In genomic region chr17:78840530-78840779, GRCh38 we compare ENCODE assay signal across 8 cellular contexts. TPM values are rescaled to one million over a fixed set of nuclear protein-coding genes. Genes with fewer than 3 reads are reported as not detected.
DNase-seq lines count a peak whose midpoint lies in the region; ATAC-seq and TF ChIP-seq lines count a peak whose summit lies in the region.

No MANE protein-coding gene starts in this region.

- peak overlapping the region; percentile 99 for H3K27ac ChIP-seq in CD4-positive, CD25-positive, alpha-beta regulatory T cell (ENCODE audit: insufficient read depth, low read length, poor library complexity, severe bottlenecking)
- peak overlapping the region; percentile 97 for H3K27ac ChIP-seq in coronary artery

- ATAC-seq in CD4-positive, CD25-positive, alpha-beta regulatory T cell (ENCODE audit: low read depth in 2 of 2), result no peak
- no peak for ATAC-seq in natural killer cell treated with Interleukin-12 subunit alpha and Interleukin-12 subunit beta and Interleukin-15 and Interleukin-18, amount 100 ng/mL, for 72 hours
- ATAC-seq in sciatic nerve, result no peak
- no peak for ATAC-seq in GM19397 (IDR thresholded peaks at IDR 0.05; ENCODE audit: unreplicated experiment)

- no peaks in the 10 kb centered on the region for H3K9me3 ChIP-seq in CD4-positive, CD25-positive, alpha-beta regulatory T cell (ENCODE audit: control insufficient read depth in 2 of 2, low read length in 2 of 2)

- intact Hi-C loops in sciatic nerve (cut with DNase I), result no loop called here

- no peak for DNase-seq in CD4-positive, CD25-positive, alpha-beta regulatory T cell
- DNase-seq in Jurkat, Clone E6-1 (ENCODE audit: low read depth, low spot score), result no peak
- no peak for DNase-seq in coronary artery (ENCODE audit: low spot score)
- DNase-seq in natural killer cell treated with Interleukin-12 subunit alpha and Interleukin-12 subunit beta and Interleukin-15 and Interleukin-18, amount 100 ng/mL, for 72 hours (ENCODE audit: low spot score), result no peak
- DNase-seq in sciatic nerve (ENCODE audit: low spot score), result no peak
- DNase-seq in NCI-H187 (lab: John Stamatoyannopoulos, UW), result no peak
- no peak for DNase-seq in inferior parietal cortex (ENCODE audit: extremely low spot score)

- H3K9me3 Mint-ChIP-seq in CD4-positive, CD25-positive, alpha-beta regulatory T cell, result peaks cover 0 to 2% (median 0%) of the 10 kb centered on the region in 7 donors
- H3K9me3 Mint-ChIP-seq in natural killer cell treated with Interleukin-12 subunit alpha and Interleukin-12 subunit beta and Interleukin-15 and Interleukin-18, amount 100 ng/mL, for 72 hours, result no peaks in the 10 kb centered on the region

- H3K4me1 Mint-ChIP-seq in CD4-positive, CD25-positive, alpha-beta regulatory T cell, result peaks cover 7 to 48% (median 31%) of the 10 kb centered on the region in 4 donors
- peaks cover 31 to 35% of the 10 kb centered on the region in 2 donors for H3K4me1 Mint-ChIP-seq in natural killer cell treated with Interleukin-12 subunit alpha and Interleukin-12 subunit beta and Interleukin-15 and Interleukin-18, amount 100 ng/mL, for 72 hours (ENCODE audit: low read depth in 2 of 2)

- H3K27me3 Mint-ChIP-seq in CD4-positive, CD25-positive, alpha-beta regulatory T cell, result peaks cover 4% of the 10 kb centered on the region
- H3K27me3 Mint-ChIP-seq in natural killer cell treated with Interleukin-12 subunit alpha and Interleukin-12 subunit beta and Interleukin-15 and Interleukin-18, amount 100 ng/mL, for 72 hours, result no peaks in the 10 kb centered on the region

- no peak for TF ChIP-seq CTCF in coronary artery (IDR thresholded peaks at IDR 0.05)

- H3K36me3 ChIP-seq in CD4-positive, CD25-positive, alpha-beta regulatory T cell (ENCODE audit: control insufficient read depth, insufficient read depth, low read length), result peaks cover 25% of the 10 kb centered on the region

- peak overlapping the region in 2 of 3 donors; percentile 95 to 98 for H3K27ac Mint-ChIP-seq in CD4-positive, CD25-positive, alpha-beta regulatory T cell
- H3K27ac Mint-ChIP-seq in natural killer cell treated with Interleukin-12 subunit alpha and Interleukin-12 subunit beta and Interleukin-15 and Interleukin-18, amount 100 ng/mL, for 72 hours, result peak overlapping the region; percentile 88 to 91

- peak overlapping the region; percentile 88 to 99 (median 93) for H3K4me3 Mint-ChIP-seq in CD4-positive, CD25-positive, alpha-beta regulatory T cell
- H3K4me3 Mint-ChIP-seq in natural killer cell treated with Interleukin-12 subunit alpha and Interleukin-12 subunit beta and Interleukin-15 and Interleukin-18, amount 100 ng/mL, for 72 hours, result peak overlapping the region; percentile 95

- H3K27me3 ChIP-seq in CD4-positive, CD25-positive, alpha-beta regulatory T cell (ENCODE audit: control insufficient read depth, insufficient read depth, low read length), result no peaks in the 10 kb centered on the region

- peaks cover 31% of the 10 kb centered on the region for H3K36me3 Mint-ChIP-seq in CD4-positive, CD25-positive, alpha-beta regulatory T cell
- peaks cover 21% of the 10 kb centered on the region for H3K36me3 Mint-ChIP-seq in natural killer cell treated with Interleukin-12 subunit alpha and Interleukin-12 subunit beta and Interleukin-15 and Interleukin-18, amount 100 ng/mL, for 72 hours

- no peak overlapping the region for H3K4me3 ChIP-seq in CD4-positive, CD25-positive, alpha-beta regulatory T cell (ENCODE audit: low read depth, low read length)
- H3K4me3 ChIP-seq in Jurkat, Clone E6-1 (ENCODE audit: low read length), result peak overlapping the region; percentile 92
- peak overlapping the region; percentile 99 for H3K4me3 ChIP-seq in coronary artery

- H3K4me1 ChIP-seq in CD4-positive, CD25-positive, alpha-beta regulatory T cell (ENCODE audit: control insufficient read depth, insufficient read depth, low read length, poor library complexity, severe bottlenecking), result peaks cover 27% of the 10 kb centered on the region

RNA-seq across cellular contexts. Expression of gene USP36, which starts 0.2 kb away (rescaled TPM):
- total RNA-seq in CD4-positive, CD25-positive, alpha-beta regulatory T cell, result 407 TPM
- polyA plus RNA-seq in CD4-positive, CD25-positive, alpha-beta regulatory T cell, result 10 to 100 TPM; 19.6 to 22.2 (median 21.2) TPM
- polyA plus RNA-seq in Jurkat, Clone E6-1 (2012; ENCODE audit: insufficient read depth, insufficient read length), result 41.3 TPM
- total RNA-seq in natural killer cell treated with Interleukin-12 subunit alpha and Interleukin-12 subunit beta and Interleukin-15 and Interleukin-18, amount 100 ng/mL, for 72 hours, result 100 to 1,000 TPM in 1 of 2 donors, 10 to 100 TPM in 1; 75.2 to 154 TPM
- total RNA-seq in sciatic nerve, result 109 TPM

RNA-seq across cellular contexts. Expression of gene CYTH1, which starts 58.4 kb away (rescaled TPM):
- 487 TPM for total RNA-seq in CD4-positive, CD25-positive, alpha-beta regulatory T cell
- polyA plus RNA-seq in CD4-positive, CD25-positive, alpha-beta regulatory T cell, result 100 to 1,000 TPM; 202 to 214 (median 206) TPM
- polyA plus RNA-seq in Jurkat, Clone E6-1 (2012; ENCODE audit: insufficient read depth, insufficient read length), result 99.1 TPM
- total RNA-seq in natural killer cell treated with Interleukin-12 subunit alpha and Interleukin-12 subunit beta and Interleukin-15 and Interleukin-18, amount 100 ng/mL, for 72 hours, result 100 to 1,000 TPM; 111 to 149 TPM
- total RNA-seq in sciatic nerve, result 75.9 TPM
